Comparison of ENCODE assay signal across 1 cellular context in the genomic region with DNA sequence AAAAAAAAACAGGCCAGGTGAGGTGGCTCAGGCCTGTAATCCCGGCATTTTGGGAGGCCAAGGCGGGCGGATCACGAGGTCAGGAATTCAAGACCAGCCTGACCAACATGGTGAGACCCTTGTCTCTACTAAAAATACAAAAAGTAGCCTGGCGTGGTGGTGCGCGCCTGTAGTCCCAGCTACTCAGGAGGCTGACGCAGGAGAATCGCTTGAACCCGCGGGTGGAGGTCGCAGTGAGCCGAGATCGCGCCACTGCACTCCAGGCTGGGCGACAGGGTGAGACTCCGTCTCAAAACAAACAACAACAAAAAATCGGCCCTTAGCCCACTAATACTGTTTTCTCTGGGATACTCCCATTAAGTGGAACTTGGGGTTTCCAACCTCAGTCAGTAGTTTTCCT.
TF ChIP-seq lines count a peak whose summit lies in the region.

No MANE protein-coding gene starts in this region.

TF ChIP-seq in GM12878, 131 proteins besides CTCF, POLR2A, EP300 and RAD21:
- TF ChIP-seq, protein P1, sequence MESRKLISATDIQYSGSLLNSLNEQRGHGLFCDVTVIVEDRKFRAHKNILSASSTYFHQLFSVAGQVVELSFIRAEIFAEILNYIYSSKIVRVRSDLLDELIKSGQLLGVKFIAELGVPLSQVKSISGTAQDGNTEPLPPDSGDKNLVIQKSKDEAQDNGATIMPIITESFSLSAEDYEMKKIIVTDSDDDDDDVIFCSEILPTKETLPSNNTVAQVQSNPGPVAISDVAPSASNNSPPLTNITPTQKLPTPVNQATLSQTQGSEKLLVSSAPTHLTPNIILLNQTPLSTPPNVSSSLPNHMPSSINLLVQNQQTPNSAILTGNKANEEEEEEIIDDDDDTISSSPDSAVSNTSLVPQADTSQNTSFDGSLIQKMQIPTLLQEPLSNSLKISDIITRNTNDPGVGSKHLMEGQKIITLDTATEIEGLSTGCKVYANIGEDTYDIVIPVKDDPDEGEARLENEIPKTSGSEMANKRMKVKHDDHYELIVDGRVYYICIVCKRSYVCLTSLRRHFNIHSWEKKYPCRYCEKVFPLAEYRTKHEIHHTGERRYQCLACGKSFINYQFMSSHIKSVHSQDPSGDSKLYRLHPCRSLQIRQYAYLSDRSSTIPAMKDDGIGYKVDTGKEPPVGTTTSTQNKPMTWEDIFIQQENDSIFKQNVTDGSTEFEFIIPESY (IDR thresholded peaks at IDR 0.05): peak; percentile 66; the same call in 1 of the 2 replicates
- TF ChIP-seq, protein P2, sequence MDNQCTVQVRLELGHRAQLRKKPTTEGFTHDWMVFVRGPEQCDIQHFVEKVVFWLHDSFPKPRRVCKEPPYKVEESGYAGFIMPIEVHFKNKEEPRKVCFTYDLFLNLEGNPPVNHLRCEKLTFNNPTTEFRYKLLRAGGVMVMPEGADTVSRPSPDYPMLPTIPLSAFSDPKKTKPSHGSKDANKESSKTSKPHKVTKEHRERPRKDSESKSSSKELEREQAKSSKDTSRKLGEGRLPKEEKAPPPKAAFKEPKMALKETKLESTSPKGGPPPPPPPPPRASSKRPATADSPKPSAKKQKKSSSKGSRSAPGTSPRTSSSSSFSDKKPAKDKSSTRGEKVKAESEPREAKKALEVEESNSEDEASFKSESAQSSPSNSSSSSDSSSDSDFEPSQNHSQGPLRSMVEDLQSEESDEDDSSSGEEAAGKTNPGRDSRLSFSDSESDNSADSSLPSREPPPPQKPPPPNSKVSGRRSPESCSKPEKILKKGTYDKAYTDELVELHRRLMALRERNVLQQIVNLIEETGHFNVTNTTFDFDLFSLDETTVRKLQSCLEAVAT (IDR thresholded peaks at IDR 0.05): peak; percentile 91
